Comparison of ENCODE assay signal across 1 cellular context in genomic region chr11:121564948-121565684, GRCh38.
A peak's percentile ranks its signal among the peaks of the same experiment; 100 is the strongest.
TF ChIP-seq lines count a peak whose summit lies in the region.

No MANE protein-coding gene starts in this region.

TF ChIP-seq in HepG2, 621 proteins besides CTCF, POLR2A, EP300 and RAD21 (continued from another document and continues in another):
- TF ChIP-seq, protein P1, sequence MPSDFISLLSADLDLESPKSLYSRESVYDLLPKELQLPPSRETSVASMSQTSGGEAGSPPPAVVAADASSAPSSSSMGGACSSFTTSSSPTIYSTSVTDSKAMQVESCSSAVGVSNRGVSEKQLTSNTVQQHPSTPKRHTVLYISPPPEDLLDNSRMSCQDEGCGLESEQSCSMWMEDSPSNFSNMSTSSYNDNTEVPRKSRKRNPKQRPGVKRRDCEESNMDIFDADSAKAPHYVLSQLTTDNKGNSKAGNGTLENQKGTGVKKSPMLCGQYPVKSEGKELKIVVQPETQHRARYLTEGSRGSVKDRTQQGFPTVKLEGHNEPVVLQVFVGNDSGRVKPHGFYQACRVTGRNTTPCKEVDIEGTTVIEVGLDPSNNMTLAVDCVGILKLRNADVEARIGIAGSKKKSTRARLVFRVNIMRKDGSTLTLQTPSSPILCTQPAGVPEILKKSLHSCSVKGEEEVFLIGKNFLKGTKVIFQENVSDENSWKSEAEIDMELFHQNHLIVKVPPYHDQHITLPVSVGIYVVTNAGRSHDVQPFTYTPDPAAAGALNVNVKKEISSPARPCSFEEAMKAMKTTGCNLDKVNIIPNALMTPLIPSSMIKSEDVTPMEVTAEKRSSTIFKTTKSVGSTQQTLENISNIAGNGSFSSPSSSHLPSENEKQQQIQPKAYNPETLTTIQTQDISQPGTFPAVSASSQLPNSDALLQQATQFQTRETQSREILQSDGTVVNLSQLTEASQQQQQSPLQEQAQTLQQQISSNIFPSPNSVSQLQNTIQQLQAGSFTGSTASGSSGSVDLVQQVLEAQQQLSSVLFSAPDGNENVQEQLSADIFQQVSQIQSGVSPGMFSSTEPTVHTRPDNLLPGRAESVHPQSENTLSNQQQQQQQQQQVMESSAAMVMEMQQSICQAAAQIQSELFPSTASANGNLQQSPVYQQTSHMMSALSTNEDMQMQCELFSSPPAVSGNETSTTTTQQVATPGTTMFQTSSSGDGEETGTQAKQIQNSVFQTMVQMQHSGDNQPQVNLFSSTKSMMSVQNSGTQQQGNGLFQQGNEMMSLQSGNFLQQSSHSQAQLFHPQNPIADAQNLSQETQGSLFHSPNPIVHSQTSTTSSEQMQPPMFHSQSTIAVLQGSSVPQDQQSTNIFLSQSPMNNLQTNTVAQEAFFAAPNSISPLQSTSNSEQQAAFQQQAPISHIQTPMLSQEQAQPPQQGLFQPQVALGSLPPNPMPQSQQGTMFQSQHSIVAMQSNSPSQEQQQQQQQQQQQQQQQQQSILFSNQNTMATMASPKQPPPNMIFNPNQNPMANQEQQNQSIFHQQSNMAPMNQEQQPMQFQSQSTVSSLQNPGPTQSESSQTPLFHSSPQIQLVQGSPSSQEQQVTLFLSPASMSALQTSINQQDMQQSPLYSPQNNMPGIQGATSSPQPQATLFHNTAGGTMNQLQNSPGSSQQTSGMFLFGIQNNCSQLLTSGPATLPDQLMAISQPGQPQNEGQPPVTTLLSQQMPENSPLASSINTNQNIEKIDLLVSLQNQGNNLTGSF (CRISPR knock-in tag; IDR thresholded peaks at IDR 0.05), result no peak
- TF ChIP-seq ZNF17 (CRISPR knock-in tag; IDR thresholded peaks at IDR 0.05) (no peak), THYN1 (CRISPR knock-in tag; IDR thresholded peaks at IDR 0.05; ENCODE audit: borderline replicate concordance, low read depth) (no peak), ZNF34 (CRISPR knock-in tag; IDR thresholded peaks at IDR 0.05; ENCODE audit: borderline replicate concordance) (no peak), ZNF24 (IDR thresholded peaks at IDR 0.05) (no peak), NR1H2 (CRISPR knock-in tag; IDR thresholded peaks at IDR 0.05; ENCODE audit: borderline replicate concordance, low read depth) (no peak), THRA (CRISPR knock-in tag; IDR thresholded peaks at IDR 0.05; ENCODE audit: borderline replicate concordance) (0 out of 2 replicates have a peak, but pooled peaks have one; percentile 38), HOXA3 (CRISPR knock-in tag; IDR thresholded peaks at IDR 0.05) (no peak; the same call in 1 of the 2 replicates), SALL2 (CRISPR knock-in tag; IDR thresholded peaks at IDR 0.05) (no peak), MXD4 (CRISPR knock-in tag; IDR thresholded peaks at IDR 0.05) (no peak), DMAP1 (CRISPR knock-in tag; IDR thresholded peaks at IDR 0.05) (0 out of 2 replicates have a peak, but pooled peaks have one; percentile 33), ZNF142 (CRISPR knock-in tag; IDR thresholded peaks at IDR 0.05) (no peak), KAT8 (CRISPR knock-in tag; IDR thresholded peaks at IDR 0.05) (peak; percentile 59; the same call in 1 of the 2 replicates), PPARG (CRISPR knock-in tag; conservative IDR thresholded peaks at IDR 0.05) (peak; percentile 90), KLF11 (CRISPR knock-in tag; IDR thresholded peaks at IDR 0.05) (no peak), ZNF543 (CRISPR knock-in tag; IDR thresholded peaks at IDR 0.05) (no peak), SSRP1 (CRISPR knock-in tag; IDR thresholded peaks at IDR 0.05) (no peak; the same call in 1 of the 2 replicates), CSRNP2 (CRISPR knock-in tag; conservative IDR thresholded peaks at IDR 0.05; ENCODE audit: low read depth) (no peak), MBD4 (IDR thresholded peaks at IDR 0.05; ENCODE audit: borderline replicate concordance, low read length) (no peak), MAF1 (CRISPR knock-in tag; IDR thresholded peaks at IDR 0.05; ENCODE audit: borderline replicate concordance) (no peak), SOX6 (IDR thresholded peaks at IDR 0.05) (no peak), SOX6 (CRISPR knock-in tag; IDR thresholded peaks at IDR 0.05) (peak; percentile 92), SIX4 (CRISPR knock-in tag; IDR thresholded peaks at IDR 0.05) (peak; percentile 75), ZNF576 (CRISPR knock-in tag; IDR thresholded peaks at IDR 0.05) (no peak), SCMH1 (CRISPR knock-in tag; IDR thresholded peaks at IDR 0.05; ENCODE audit: borderline replicate concordance) (no peak), CC2D1A (CRISPR knock-in tag; IDR thresholded peaks at IDR 0.05) (no peak), MXI1 (IDR thresholded peaks at IDR 0.05; ENCODE audit: borderline replicate concordance, low read depth, low read length) (no peak), ZNF180 (CRISPR knock-in tag; IDR thresholded peaks at IDR 0.05; ENCODE audit: borderline replicate concordance, low read depth) (no peak), MIER2 (CRISPR knock-in tag; IDR thresholded peaks at IDR 0.05) (no peak), YY1 (IDR thresholded peaks at IDR 0.05; ENCODE audit: insufficient read depth, insufficient replicate concordance, low read depth, low read length) (no peak), THAP8 (CRISPR knock-in tag; IDR thresholded peaks at IDR 0.05; ENCODE audit: borderline replicate concordance) (no peak), PAWR (CRISPR knock-in tag; IDR thresholded peaks at IDR 0.05; ENCODE audit: borderline replicate concordance) (no peak), KLF16 (CRISPR knock-in tag; IDR thresholded peaks at IDR 0.05) (peak in 1 of 2 experiments; percentile 81; a peak in 2 of 4 replicates), RBAK (CRISPR knock-in tag; IDR thresholded peaks at IDR 0.05) (no peak), FOXO1 (CRISPR knock-in tag; IDR thresholded peaks at IDR 0.05) (peak; percentile 86), NR2F6 (IDR thresholded peaks at IDR 0.05) (peak; percentile 71), NR2F6 (CRISPR knock-in tag; IDR thresholded peaks at IDR 0.05) (peak; percentile 66; the same call in 1 of the 2 replicates), ZNF282 (IDR thresholded peaks at IDR 0.05; ENCODE audit: partially characterized antibody) (no peak), GATA4 (IDR thresholded peaks at IDR 0.05; ENCODE audit: borderline replicate concordance, low read depth) (peak; percentile 42; the same call in 1 of the 2 replicates)
- TF ChIP-seq, protein P2, sequence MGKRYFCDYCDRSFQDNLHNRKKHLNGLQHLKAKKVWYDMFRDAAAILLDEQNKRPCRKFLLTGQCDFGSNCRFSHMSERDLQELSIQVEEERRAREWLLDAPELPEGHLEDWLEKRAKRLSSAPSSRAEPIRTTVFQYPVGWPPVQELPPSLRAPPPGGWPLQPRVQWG (CRISPR knock-in tag; IDR thresholded peaks at IDR 0.05; ENCODE audit: borderline replicate concordance, low read depth), result no peak
- TF ChIP-seq, protein P3, sequence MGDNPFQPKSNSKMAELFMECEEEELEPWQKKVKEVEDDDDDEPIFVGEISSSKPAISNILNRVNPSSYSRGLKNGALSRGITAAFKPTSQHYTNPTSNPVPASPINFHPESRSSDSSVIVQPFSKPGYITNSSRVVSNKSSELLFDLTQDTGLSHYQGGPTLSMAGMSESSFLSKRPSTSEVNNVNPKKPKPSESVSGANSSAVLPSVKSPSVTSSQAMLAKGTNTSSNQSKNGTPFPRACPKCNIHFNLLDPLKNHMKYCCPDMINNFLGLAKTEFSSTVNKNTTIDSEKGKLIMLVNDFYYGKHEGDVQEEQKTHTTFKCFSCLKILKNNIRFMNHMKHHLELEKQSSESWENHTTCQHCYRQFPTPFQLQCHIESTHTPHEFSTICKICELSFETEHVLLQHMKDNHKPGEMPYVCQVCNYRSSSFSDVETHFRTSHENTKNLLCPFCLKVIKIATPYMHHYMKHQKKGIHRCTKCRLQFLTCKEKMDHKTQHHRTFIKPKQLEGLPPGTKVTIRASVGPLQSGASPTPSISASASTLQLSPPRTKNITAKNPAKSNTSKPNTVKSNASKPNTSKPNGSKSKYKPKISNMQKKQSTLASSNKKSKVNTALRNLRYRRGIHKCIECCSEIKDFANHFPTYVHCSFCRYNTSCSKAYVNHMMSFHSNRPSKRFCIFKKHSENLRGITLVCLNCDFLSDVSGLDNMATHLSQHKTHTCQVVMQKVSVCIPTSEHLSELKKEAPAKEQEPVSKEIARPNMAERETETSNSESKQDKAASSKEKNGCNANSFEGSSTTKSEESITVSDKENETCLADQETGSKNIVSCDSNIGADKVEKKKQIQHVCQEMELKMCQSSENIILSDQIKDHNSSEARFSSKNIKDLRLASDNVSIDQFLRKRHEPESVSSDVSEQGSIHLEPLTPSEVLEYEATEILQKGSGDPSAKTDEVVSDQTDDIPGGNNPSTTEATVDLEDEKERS (CRISPR knock-in tag; IDR thresholded peaks at IDR 0.05), result no peak
- TF ChIP-seq, protein P4, sequence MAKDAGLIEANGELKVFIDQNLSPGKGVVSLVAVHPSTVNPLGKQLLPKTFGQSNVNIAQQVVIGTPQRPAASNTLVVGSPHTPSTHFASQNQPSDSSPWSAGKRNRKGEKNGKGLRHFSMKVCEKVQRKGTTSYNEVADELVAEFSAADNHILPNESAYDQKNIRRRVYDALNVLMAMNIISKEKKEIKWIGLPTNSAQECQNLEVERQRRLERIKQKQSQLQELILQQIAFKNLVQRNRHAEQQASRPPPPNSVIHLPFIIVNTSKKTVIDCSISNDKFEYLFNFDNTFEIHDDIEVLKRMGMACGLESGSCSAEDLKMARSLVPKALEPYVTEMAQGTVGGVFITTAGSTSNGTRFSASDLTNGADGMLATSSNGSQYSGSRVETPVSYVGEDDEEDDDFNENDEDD (CRISPR knock-in tag; IDR thresholded peaks at IDR 0.05; ENCODE audit: borderline replicate concordance), result no peak
- TF ChIP-seq, protein P5, sequence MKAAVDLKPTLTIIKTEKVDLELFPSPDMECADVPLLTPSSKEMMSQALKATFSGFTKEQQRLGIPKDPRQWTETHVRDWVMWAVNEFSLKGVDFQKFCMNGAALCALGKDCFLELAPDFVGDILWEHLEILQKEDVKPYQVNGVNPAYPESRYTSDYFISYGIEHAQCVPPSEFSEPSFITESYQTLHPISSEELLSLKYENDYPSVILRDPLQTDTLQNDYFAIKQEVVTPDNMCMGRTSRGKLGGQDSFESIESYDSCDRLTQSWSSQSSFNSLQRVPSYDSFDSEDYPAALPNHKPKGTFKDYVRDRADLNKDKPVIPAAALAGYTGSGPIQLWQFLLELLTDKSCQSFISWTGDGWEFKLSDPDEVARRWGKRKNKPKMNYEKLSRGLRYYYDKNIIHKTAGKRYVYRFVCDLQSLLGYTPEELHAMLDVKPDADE (CRISPR knock-in tag; IDR thresholded peaks at IDR 0.05), result no peak
